Comparison of ENCODE assay signal across 11 cellular contexts in genomic region chr6:2596222-2596621, GRCh38.
DNase-seq lines count a peak whose midpoint lies in the region; ATAC-seq, FAIRE-seq and TF ChIP-seq lines count a peak whose summit lies in the region.
"Had no signal": no experiment of that assay in that cellular context is flagged by ENCODE, and none has a peak within 500 bp of the region (broad histone marks: within the 10 kb centered on the region; RNA-seq: fewer than 3 reads in every experiment).

No MANE protein-coding gene starts in this region.

- TF ChIP-seq CTCF in WTC11 (IDR thresholded peaks at IDR 0.05) (peak; percentile 41; the same call in 1 of the 2 replicates), osteocyte (IDR thresholded peaks at IDR 0.05) (peak; percentile 23)

- H3K4me3 Mint-ChIP-seq in WTC11 (no peak overlapping the region), osteocyte (ENCODE audit: unreplicated experiment) (no peak overlapping the region)
- H3K4me3 Mint-ChIP-seq: stimulated activated naive CD8-positive, alpha-beta T cell treated with anti-CD3 and anti-CD28 coated beads, Interleukin-15, amount 100 ng/mL, for 72 hours had no signal

- H3K27me3 Mint-ChIP-seq in WTC11 (ENCODE audit: low read depth): no peaks in the 10 kb centered on the region
- no peaks in the 10 kb centered on the region for H3K27me3 Mint-ChIP-seq in osteocyte (ENCODE audit: unreplicated experiment)

- POLR2A ChIA-PET in WTC11 (lab: Charles Lee): interaction anchor here (0.9 kb wide), 1 partner anchor 10 kb away, joined by 3 read pairs; no protein-coding TSS in a partner anchor

- intact Hi-C loops in left colon (cut with DNase I, micrococcal nuclease): no loop called here

- DNase-seq in DMS53 (lab: John Stamatoyannopoulos, UW) (peak; percentile 15), DMS53 treated with DMSO at 0.1 percent for 48 hours (lab: John Stamatoyannopoulos, UW; ENCODE audit: unreplicated experiment) (no peak), HTR-8/SVneo (ENCODE audit: insufficient read length, low spot score) (peak; percentile 31), WTC11 (ENCODE audit: low spot score) (peak; percentile 71), osteocyte (ENCODE audit: extremely low spot score, unreplicated experiment) (no peak), left colon (no peak), NCI-H1694 treated with DMSO at 0.1 percent for 48 hours (lab: John Stamatoyannopoulos, UW) (no peak), hypothalamus (lab: John Stamatoyannopoulos, UW) (no peak)
- DNase-seq: heart left ventricle; stimulated activated CD4-positive, alpha-beta T cell treated with anti-CD3 and anti-CD28 coated beads, Interleukin-4, amount 100 ng/mL, for 4 hours; stimulated activated naive CD8-positive, alpha-beta T cell treated with anti-CD3 and anti-CD28 coated beads, Interleukin-15, amount 100 ng/mL, for 72 hours had no signal

- H3K36me3 Mint-ChIP-seq in WTC11 (no peaks in the 10 kb centered on the region), osteocyte (ENCODE audit: unreplicated experiment) (no peaks in the 10 kb centered on the region)

- H3K9me3 Mint-ChIP-seq in WTC11 (peaks cover 6% of the 10 kb centered on the region; the same call in 1 of the 2 replicates), osteocyte (ENCODE audit: unreplicated experiment) (no peaks in the 10 kb centered on the region)
- H3K9me3 Mint-ChIP-seq: stimulated activated naive CD8-positive, alpha-beta T cell treated with anti-CD3 and anti-CD28 coated beads, Interleukin-15, amount 100 ng/mL, for 72 hours had no signal

- H3K4me1 Mint-ChIP-seq in WTC11: no peaks in the 10 kb centered on the region
- H3K4me1 Mint-ChIP-seq in osteocyte (ENCODE audit: unreplicated experiment): no peaks in the 10 kb centered on the region
- H3K4me1 Mint-ChIP-seq: stimulated activated naive CD8-positive, alpha-beta T cell treated with anti-CD3 and anti-CD28 coated beads, Interleukin-15, amount 100 ng/mL, for 72 hours had no signal

- CTCF ChIA-PET in WTC11 (lab: Charles Lee): interaction anchor here (0.5 to 2.3 kb wide), 9 partner anchors 24 to 195 kb away, joined by 3 to 24 read pairs (median 3); partner anchors contain the start of gene MYLK4

- FAIRE-seq in HTR-8/SVneo (lab: Jason Lieb, UNC): no peak

- no peak overlapping the region; the same call in 1 of the 2 replicates for H3K27ac Mint-ChIP-seq in WTC11
- no peak overlapping the region for H3K27ac Mint-ChIP-seq in osteocyte (ENCODE audit: unreplicated experiment)
- H3K27ac Mint-ChIP-seq: stimulated activated naive CD8-positive, alpha-beta T cell treated with anti-CD3 and anti-CD28 coated beads, Interleukin-15, amount 100 ng/mL, for 72 hours had no signal

- ATAC-seq in WTC11 (peak; percentile 99), left colon (no peak)
- ATAC-seq: heart left ventricle; stimulated activated naive CD8-positive, alpha-beta T cell treated with anti-CD3 and anti-CD28 coated beads, Interleukin-15, amount 100 ng/mL, for 72 hours had no signal

TF ChIP-seq in WTC11, 78 proteins besides CTCF, POLR2A, EP300 and RAD21:
- TF ChIP-seq ZNF425 (CRISPR knock-in tag; conservative IDR thresholded peaks at IDR 0.05) (no peak), FOXP4 (CRISPR knock-in tag; IDR thresholded peaks at IDR 0.05) (no peak)

Comparison
In these comparisons a context has a peak if more than half of its experiments do, and no peak if none do; other contexts are left out.
1. DNase-seq: peak in DMS53 (single experiment), HTR-8/SVneo (single experiment) and WTC11 (single experiment); none in DMS53 treated with DMSO at 0.1 percent for 48 hours (single experiment), osteocyte (single experiment), left colon (0 of 2), NCI-H1694 treated with DMSO at 0.1 percent for 48 hours (single experiment) and hypothalamus (0 of 51).